1 cellular context compared by ENCODE assay signal in genomic region chr12:43805857-43806736, GRCh38.
TF ChIP-seq lines count a peak whose summit lies in the region.

Gene TWF1, minus strand, starts transcription at chr12:43806317. Its CDS starts 72 bp downstream, at chr12:43806245.

TF ChIP-seq in K562, 482 proteins besides CTCF, POLR2A, EP300 and RAD21 (continued from another document):
- TF ChIP-seq RB1 (IDR thresholded peaks at IDR 0.05; ENCODE audit: low read depth) (peak; percentile 78; the same call in 1 of the 2 replicates), TCF3 (CRISPR knock-in tag; IDR thresholded peaks at IDR 0.05) (no peak), ZFP91 (CRISPR knock-in tag; IDR thresholded peaks at IDR 0.05) (no peak), NRF1 (conservative IDR thresholded peaks at IDR 0.05 in 1 of 2, IDR thresholded peaks at IDR 0.05 in 1 of 2) (peak; percentile 11 to 33; a peak in 3 of 4 replicates), NEUROD1 (IDR thresholded peaks at IDR 0.05; ENCODE audit: borderline replicate concordance, low read depth, low read length, partially characterized antibody) (peak; percentile 18)
- TF ChIP-seq, protein P1, sequence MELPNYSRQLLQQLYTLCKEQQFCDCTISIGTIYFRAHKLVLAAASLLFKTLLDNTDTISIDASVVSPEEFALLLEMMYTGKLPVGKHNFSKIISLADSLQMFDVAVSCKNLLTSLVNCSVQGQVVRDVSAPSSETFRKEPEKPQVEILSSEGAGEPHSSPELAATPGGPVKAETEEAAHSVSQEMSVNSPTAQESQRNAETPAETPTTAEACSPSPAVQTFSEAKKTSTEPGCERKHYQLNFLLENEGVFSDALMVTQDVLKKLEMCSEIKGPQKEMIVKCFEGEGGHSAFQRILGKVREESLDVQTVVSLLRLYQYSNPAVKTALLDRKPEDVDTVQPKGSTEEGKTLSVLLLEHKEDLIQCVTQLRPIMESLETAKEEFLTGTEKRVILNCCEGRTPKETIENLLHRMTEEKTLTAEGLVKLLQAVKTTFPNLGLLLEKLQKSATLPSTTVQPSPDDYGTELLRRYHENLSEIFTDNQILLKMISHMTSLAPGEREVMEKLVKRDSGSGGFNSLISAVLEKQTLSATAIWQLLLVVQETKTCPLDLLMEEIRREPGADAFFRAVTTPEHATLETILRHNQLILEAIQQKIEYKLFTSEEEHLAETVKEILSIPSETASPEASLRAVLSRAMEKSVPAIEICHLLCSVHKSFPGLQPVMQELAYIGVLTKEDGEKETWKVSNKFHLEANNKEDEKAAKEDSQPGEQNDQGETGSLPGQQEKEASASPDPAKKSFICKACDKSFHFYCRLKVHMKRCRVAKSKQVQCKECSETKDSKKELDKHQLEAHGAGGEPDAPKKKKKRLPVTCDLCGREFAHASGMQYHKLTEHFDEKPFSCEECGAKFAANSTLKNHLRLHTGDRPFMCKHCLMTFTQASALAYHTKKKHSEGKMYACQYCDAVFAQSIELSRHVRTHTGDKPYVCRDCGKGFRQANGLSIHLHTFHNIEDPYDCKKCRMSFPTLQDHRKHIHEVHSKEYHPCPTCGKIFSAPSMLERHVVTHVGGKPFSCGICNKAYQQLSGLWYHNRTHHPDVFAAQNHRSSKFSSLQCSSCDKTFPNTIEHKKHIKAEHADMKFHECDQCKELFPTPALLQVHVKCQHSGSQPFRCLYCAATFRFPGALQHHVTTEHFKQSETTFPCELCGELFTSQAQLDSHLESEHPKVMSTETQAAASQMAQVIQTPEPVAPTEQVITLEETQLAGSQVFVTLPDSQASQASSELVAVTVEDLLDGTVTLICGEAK (IDR thresholded peaks at IDR 0.05) = 0 out of 2 replicates have a peak, but pooled peaks have one; percentile 39
- TF ChIP-seq, protein P1 (CRISPR knock-in tag; IDR thresholded peaks at IDR 0.05) = no peak
- TF ChIP-seq, protein P2, sequence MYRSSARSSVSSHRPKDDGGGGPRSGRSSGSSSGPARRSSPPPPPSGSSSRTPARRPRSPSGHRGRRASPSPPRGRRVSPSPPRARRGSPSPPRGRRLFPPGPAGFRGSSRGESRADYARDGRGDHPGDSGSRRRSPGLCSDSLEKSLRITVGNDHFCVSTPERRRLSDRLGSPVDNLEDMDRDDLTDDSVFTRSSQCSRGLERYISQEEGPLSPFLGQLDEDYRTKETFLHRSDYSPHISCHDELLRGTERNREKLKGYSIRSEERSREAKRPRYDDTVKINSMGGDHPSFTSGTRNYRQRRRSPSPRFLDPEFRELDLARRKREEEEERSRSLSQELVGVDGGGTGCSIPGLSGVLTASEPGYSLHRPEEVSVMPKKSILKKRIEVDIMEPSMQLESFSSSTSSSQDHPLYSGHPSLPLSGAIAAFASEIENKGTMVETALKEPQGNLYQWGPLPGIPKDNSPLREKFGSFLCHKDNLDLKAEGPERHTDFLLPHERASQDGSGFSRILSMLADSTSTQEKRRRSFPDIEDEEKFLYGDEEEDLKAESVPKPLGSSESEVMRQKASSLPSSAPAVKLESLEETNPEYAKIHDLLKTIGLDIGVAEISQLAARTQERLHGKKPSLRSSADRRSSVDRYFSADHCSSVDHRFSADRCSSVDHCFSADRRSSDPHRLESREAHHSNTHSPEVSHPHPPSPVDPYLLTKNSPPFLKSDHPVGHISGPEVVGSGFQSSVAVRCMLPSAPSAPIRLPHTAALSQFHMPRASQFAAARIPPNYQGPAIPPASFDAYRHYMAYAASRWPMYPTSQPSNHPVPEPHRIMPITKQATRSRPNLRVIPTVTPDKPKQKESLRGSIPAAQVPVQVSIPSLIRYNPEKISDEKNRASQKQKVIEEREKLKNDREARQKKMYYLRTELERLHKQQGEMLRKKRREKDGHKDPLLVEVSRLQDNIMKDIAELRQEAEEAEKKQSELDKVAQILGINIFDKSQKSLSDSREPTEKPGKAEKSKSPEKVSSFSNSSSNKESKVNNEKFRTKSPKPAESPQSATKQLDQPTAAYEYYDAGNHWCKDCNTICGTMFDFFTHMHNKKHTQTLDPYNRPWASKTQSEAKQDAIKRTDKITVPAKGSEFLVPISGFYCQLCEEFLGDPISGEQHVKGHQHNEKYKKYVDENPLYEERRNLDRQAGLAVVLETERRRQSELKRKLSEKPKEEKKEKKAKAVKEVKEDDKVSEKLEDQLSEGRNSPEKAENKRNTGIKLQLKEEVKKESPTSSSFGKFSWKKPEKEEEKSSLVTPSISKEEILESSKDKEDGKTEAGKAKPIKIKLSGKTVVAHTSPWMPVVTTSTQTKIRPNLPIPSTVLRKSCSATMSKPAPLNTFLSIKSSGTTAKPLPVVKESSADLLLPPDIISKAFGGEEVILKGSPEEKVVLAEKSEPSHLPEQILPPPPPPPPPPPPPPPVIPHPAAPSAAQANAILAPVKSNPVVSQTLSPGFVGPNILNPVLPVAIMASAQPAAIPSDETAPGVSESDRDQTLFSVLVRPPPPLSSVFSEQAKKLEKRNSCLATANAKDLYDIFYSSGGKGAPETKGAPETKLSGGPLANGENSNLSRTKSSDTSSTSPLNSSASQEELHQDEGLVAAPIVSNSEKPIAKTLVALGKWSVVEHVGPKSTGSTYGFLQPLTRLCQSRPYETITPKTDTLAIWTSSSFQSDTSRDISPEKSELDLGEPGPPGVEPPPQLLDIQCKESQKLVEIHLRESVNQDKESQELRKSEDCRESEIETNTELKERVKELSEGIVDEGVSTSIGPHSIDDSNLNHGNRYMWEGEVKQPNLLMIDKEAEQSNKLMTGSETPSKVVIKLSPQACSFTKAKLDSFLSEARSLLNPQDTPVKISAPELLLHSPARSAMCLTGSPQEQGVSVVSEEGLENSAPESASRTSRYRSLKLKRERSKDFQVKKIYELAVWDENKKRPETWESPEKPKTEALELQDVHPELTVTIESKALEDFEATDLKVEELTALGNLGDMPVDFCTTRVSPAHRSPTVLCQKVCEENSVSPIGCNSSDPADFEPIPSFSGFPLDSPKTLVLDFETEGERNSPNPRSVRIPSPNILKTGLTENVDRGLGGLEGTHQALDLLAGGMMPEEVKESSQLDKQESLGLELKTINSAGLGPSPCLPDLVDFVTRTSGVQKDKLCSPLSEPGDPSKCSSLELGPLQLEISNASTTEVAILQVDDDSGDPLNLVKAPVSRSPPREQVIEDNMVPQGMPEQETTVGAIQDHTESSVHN (IDR thresholded peaks at IDR 0.05; ENCODE audit: borderline replicate concordance in 1 of 2, low read depth in 1 of 2) = no peak
